In genomic region chr7:20199015-20199737, GRCh38 we compare ENCODE assay signal across 9 cellular contexts. TPM values are rescaled to one million over a fixed set of nuclear protein-coding genes. Genes with fewer than 3 reads are reported as not detected.
A peak's percentile ranks its signal among the peaks of the same experiment; 100 is the strongest.
DNase-seq lines count a peak whose midpoint lies in the region; ATAC-seq and TF ChIP-seq lines count a peak whose summit lies in the region.
"Had no signal": no experiment of that assay in that cellular context is flagged by ENCODE, and none has a peak within 500 bp of the region (broad histone marks: within the 10 kb centered on the region; RNA-seq: fewer than 3 reads in every experiment).

No MANE protein-coding gene starts in this region.

- H3K27ac Mint-ChIP-seq in activated CD4-positive, alpha-beta T cell treated with anti-CD3 and anti-CD28 coated beads for 36 hours: no peak overlapping the region

- H3K4me3 ChIP-seq in HEK293 (ENCODE audit: low read depth, low read length): no peak overlapping the region
- no peak overlapping the region for H3K4me3 ChIP-seq in SK-N-SH (ENCODE audit: low read depth in 2 of 2, low read length in 1 of 2)

- CTCF ChIA-PET in activated CD4-positive, alpha-beta T cell treated with anti-CD3 and anti-CD28 coated beads for 36 hours (lab: Charles Lee): interaction anchor here (1.4 to 1.6 kb wide), 2 partner anchors 216 to 456 kb away, joined by 3 to 4 read pairs; no protein-coding TSS in a partner anchor
- CTCF ChIA-PET in HEK293 (lab: Yijun Ruan, JAX) (interaction anchor here (1.0 to 2.6 kb wide), 4 partner anchors 26 to 399 kb away, joined by 3 to 12 read pairs (median 5); no protein-coding TSS in a partner anchor), SK-N-SH (lab: Yijun Ruan, JAX) (interaction anchor here (1.4 to 2.5 kb wide), 2 partner anchors 22 to 28 kb away, joined by 3 to 6 read pairs; no protein-coding TSS in a partner anchor)

- H3K27me3 ChIP-seq in SK-N-SH (ENCODE audit: insufficient read depth): no peaks in the 10 kb centered on the region

- H3K27ac ChIP-seq in HEK293 (ENCODE audit: extremely low read depth, low read depth, low read length): no peak overlapping the region
- peak overlapping the region in 1 of 2 experiments; percentile 39; a peak in 2 of 4 replicates for H3K27ac ChIP-seq in SK-N-SH (ENCODE audit: low read depth in 2 of 2, low read length in 1 of 2)
- H3K27ac ChIP-seq: C4-2B had no signal

- H3K4me3 Mint-ChIP-seq in activated CD4-positive, alpha-beta T cell treated with anti-CD3 and anti-CD28 coated beads for 36 hours: no peak overlapping the region

- no peak for TF ChIP-seq CTCF in HEK293 (tag by site-specific recombination; IDR thresholded peaks at IDR 0.05)
- TF ChIP-seq CTCF in SK-N-SH (IDR thresholded peaks at IDR 0.05): no peak

- 73% methylated on average over 2 of the region's 2 CpGs for WGBS in SK-N-SH (ENCODE audit: low lambda C conversion rate)

- no peaks in the 10 kb centered on the region for H3K9me2 ChIP-seq in SK-N-SH

- 0 out of 2 replicates have a peak, but pooled peaks cover 5% of the 10 kb centered on the region for H3K4me1 ChIP-seq in HEK293 (ENCODE audit: control insufficient read depth, insufficient read depth, low read length)
- peaks cover 0 to 9% of the 10 kb centered on the region in 2 experiments; a peak in 2 of 4 replicates for H3K4me1 ChIP-seq in SK-N-SH (ENCODE audit: control insufficient read depth in 1 of 2, insufficient read depth in 2 of 2, low read depth in 1 of 2, low read length in 1 of 2)

- no peak overlapping the region for H3K9ac ChIP-seq in SK-N-SH

- POLR2A ChIA-PET in activated CD4-positive, alpha-beta T cell treated with anti-CD3 and anti-CD28 coated beads for 36 hours (lab: Charles Lee): no interaction called here
- POLR2A ChIA-PET in HEK293 (lab: Yijun Ruan, JAX) (interaction anchor here (0.6 kb wide), 1 partner anchor 279 kb away, joined by 6 read pairs; no protein-coding TSS in a partner anchor), SK-N-SH (lab: Yijun Ruan, JAX) (no interaction called here)

- H2AFZ ChIP-seq in SK-N-SH (ENCODE audit: low read depth): peak overlapping the region; percentile 70

- no peaks in the 10 kb centered on the region for H3K9me3 ChIP-seq in HEK293 (ENCODE audit: control insufficient read depth, insufficient read depth, low read depth, low read length)
- H3K9me3 ChIP-seq in SK-N-SH: no peaks in the 10 kb centered on the region

- H3K4me2 ChIP-seq in SK-N-SH: peak overlapping the region; percentile 16; the same call in 1 of the 2 replicates

- H3F3A ChIP-seq in SK-N-SH (replicated peaks; ENCODE audit: insufficient read depth): peaks cover 7% of the 10 kb centered on the region

- no peaks in the 10 kb centered on the region for H3K36me3 Mint-ChIP-seq in activated CD4-positive, alpha-beta T cell treated with anti-CD3 and anti-CD28 coated beads for 36 hours (ENCODE audit: low read depth)

- ATAC-seq in activated CD4-positive, alpha-beta T cell treated with anti-CD3 and anti-CD28 coated beads for 36 hours: peak; percentile 64
- ATAC-seq in stimulated activated naive CD8-positive, alpha-beta T cell treated with anti-CD3 and anti-CD28 coated beads, Interleukin-15, Interleukin-2, amounts not matched to agents 100 U/mL and 50 U/mL, for 24 hours: peak; percentile 40

- intact Hi-C loops in activated CD4-positive, alpha-beta T cell treated with anti-CD3 and anti-CD28 coated beads for 36 hours (cut with DNase I, micrococcal nuclease): no loop called here

- DNase-seq in activated CD4-positive, alpha-beta T cell treated with anti-CD3 and anti-CD28 coated beads for 36 hours: peak; percentile 20
- no peak for DNase-seq in activated CD4-positive, alpha-beta T cell treated with anti-CD3 and anti-CD28 coated beads for 4 hours
- DNase-seq in LHCN-M2 (ENCODE audit: low read depth) (peak; percentile 92), SK-N-SH (peak; percentile 13), globus pallidus (ENCODE audit: low spot score) (peak; percentile 47), cerebellum (ENCODE audit: low spot score) (no peak)
- peak; percentile 16 for DNase-seq in stimulated activated naive CD8-positive, alpha-beta T cell treated with anti-CD3 and anti-CD28 coated beads, Interleukin-15, Interleukin-2, amounts not matched to agents 100 U/mL and 50 U/mL, for 24 hours

- no peaks in the 10 kb centered on the region for H4K20me1 ChIP-seq in SK-N-SH (ENCODE audit: insufficient read depth)

- no peak for TF ChIP-seq RAD21 in SK-N-SH (IDR thresholded peaks at IDR 0.05; ENCODE audit: low read length)

- H3K36me3 ChIP-seq in HEK293 (ENCODE audit: control insufficient read depth in 2 of 2, insufficient read depth in 1 of 2, low read length in 2 of 2) (no peaks in the 10 kb centered on the region), SK-N-SH (replicated peaks in 1 of 2; ENCODE audit: control insufficient read depth in 1 of 2, insufficient read depth in 2 of 2, low read length in 1 of 2) (no peaks in the 10 kb centered on the region)

- H3K79me2 ChIP-seq in SK-N-SH (ENCODE audit: insufficient read depth): no peaks in the 10 kb centered on the region

- no peaks in the 10 kb centered on the region for H3K9me3 Mint-ChIP-seq in activated CD4-positive, alpha-beta T cell treated with anti-CD3 and anti-CD28 coated beads for 36 hours (ENCODE audit: low read depth)

- H3K4me1 Mint-ChIP-seq in activated CD4-positive, alpha-beta T cell treated with anti-CD3 and anti-CD28 coated beads for 36 hours: peaks cover 3% of the 10 kb centered on the region

- no peaks in the 10 kb centered on the region for H3K27me3 Mint-ChIP-seq in activated CD4-positive, alpha-beta T cell treated with anti-CD3 and anti-CD28 coated beads for 36 hours

- no peak for TF ChIP-seq EP300 in SK-N-SH (IDR thresholded peaks at IDR 0.05; ENCODE audit: borderline replicate concordance in 1 of 2, low read depth in 1 of 2, low read length in 1 of 2)

TF ChIP-seq in HEK293, 187 proteins besides CTCF, POLR2A, EP300 and RAD21 (continues in another document):
- TF ChIP-seq ZFP41 (tag by site-specific recombination; IDR thresholded peaks at IDR 0.05; ENCODE audit: borderline replicate concordance): no peak
- no peak for TF ChIP-seq ZNF175 (tag by site-specific recombination; IDR thresholded peaks at IDR 0.05)
- TF ChIP-seq EGR2 (tag by site-specific recombination; IDR thresholded peaks at IDR 0.05; ENCODE audit: low read depth): no peak
- TF ChIP-seq ZNF621 (tag by site-specific recombination; IDR thresholded peaks at IDR 0.05): no peak
- TF ChIP-seq ZFP37 (tag by site-specific recombination; IDR thresholded peaks at IDR 0.05): no peak
- peak; percentile 82 for TF ChIP-seq ZBTB17 (tag by site-specific recombination; IDR thresholded peaks at IDR 0.05)
- peak; percentile 27; the same call in 1 of the 2 replicates for TF ChIP-seq KLF8 (tag by site-specific recombination; IDR thresholded peaks at IDR 0.05)
- 0 out of 2 replicates have a peak, but pooled peaks have one; percentile 37 for TF ChIP-seq ZNF629 (tag by site-specific recombination; IDR thresholded peaks at IDR 0.05)
- TF ChIP-seq ZNF239 (tag by site-specific recombination; IDR thresholded peaks at IDR 0.05): no peak
- TF ChIP-seq KLF1 (tag by site-specific recombination; IDR thresholded peaks at IDR 0.05): 0 out of 2 replicates have a peak, but pooled peaks have one; percentile 13
- peak; percentile 61; the same call in 1 of the 2 replicates for TF ChIP-seq PRDM1 (tag by site-specific recombination; IDR thresholded peaks at IDR 0.05)

TF ChIP-seq in SK-N-SH, 30 proteins besides CTCF, POLR2A, EP300 and RAD21 (continues in another document):
- TF ChIP-seq ELF1 (IDR thresholded peaks at IDR 0.05) (peak; percentile 75; the same call in 1 of the 2 replicates), TEAD4 (IDR thresholded peaks at IDR 0.05; ENCODE audit: borderline replicate concordance, insufficient read depth) (no peak), NFIC (IDR thresholded peaks at IDR 0.05; ENCODE audit: borderline replicate concordance) (peak; percentile 51; the same call in 1 of the 2 replicates), RCOR1 (IDR thresholded peaks at IDR 0.05; ENCODE audit: low read length) (no peak), GABPA (IDR thresholded peaks at IDR 0.05; ENCODE audit: low read depth) (peak; percentile 47; the same call in 1 of the 2 replicates), TCF12 (IDR thresholded peaks at IDR 0.05) (peak; percentile 55; the same call in 1 of the 2 replicates), PBX3 (IDR thresholded peaks at IDR 0.05) (peak; percentile 88), POLR2AphosphoS5 (IDR thresholded peaks at IDR 0.05; ENCODE audit: low read depth, low read length) (no peak)

RNA-seq across cellular contexts. Expression of gene MACC1, which starts 18.0 kb away (rescaled TPM):
- under 1 TPM; 0.05 to 0.09 TPM for total RNA-seq in activated CD4-positive, alpha-beta T cell treated with anti-CD3 and anti-CD28 coated beads for 36 hours
- total RNA-seq in LHCN-M2 (2014; rRNA removed): 0.06 and 0.11 TPM in 2 replicates
- polyA plus RNA-seq in LHCN-M2 (2012): 0.01 TPM
- not detected in 2 replicates for polyA plus RNA-seq in SK-N-SH (2012; rRNA removed)
- polyA plus RNA-seq in SK-N-SH (2012; cell fraction: cytosol; rRNA removed): not detected in 2 replicates
- not detected in 2 replicates for polyA plus RNA-seq in SK-N-SH (2012; cell fraction: nucleus; rRNA removed)
- total RNA-seq in cerebellum: 0.18 TPM

Comparison
In these comparisons a context has a peak if more than half of its experiments do, and no peak if none do; other contexts are left out.
1. DNase-seq: peak in activated CD4-positive, alpha-beta T cell treated with anti-CD3 and anti-CD28 coated beads for 36 hours (single experiment), LHCN-M2 (single experiment), SK-N-SH (single experiment), globus pallidus (single experiment) and stimulated activated naive CD8-positive, alpha-beta T cell treated with anti-CD3 and anti-CD28 coated beads, Interleukin-15, Interleukin-2, amounts not matched to agents 100 U/mL and 50 U/mL, for 24 hours (single experiment); none in activated CD4-positive, alpha-beta T cell treated with anti-CD3 and anti-CD28 coated beads for 4 hours (0 of 2) and cerebellum (single experiment).